22 cellular contexts compared by ENCODE assay signal in genomic region chr6:83341765-83342164, GRCh38.
"Had no signal": no experiment of that assay in that cellular context is flagged by ENCODE, and none has a peak within 500 bp of the region (broad histone marks: within the 10 kb centered on the region; RNA-seq: fewer than 3 reads in every experiment).

No MANE protein-coding gene starts in this region.

- H3K27me3 ChIP-seq: breast epithelium, gastrocnemius medialis, neutrophil, ovary, uterus had no signal

- ATAC-seq: activated naive CD8-positive, alpha-beta T cell treated with anti-CD3 and anti-CD28 coated beads, Interleukin-2, amount 50 U/mL, for 24 hours; gastrocnemius medialis; sciatic nerve; stimulated activated naive CD8-positive, alpha-beta T cell treated with anti-CD3 and anti-CD28 coated beads, Interleukin-15, Interleukin-2, amounts not matched to agents 100 U/mL and 50 U/mL, for 24 hours had no signal

- H3K27ac ChIP-seq: breast epithelium, epithelial cell of prostate, gastrocnemius medialis, left ventricle myocardium inferior, neutrophil, ovary, skin epidermis, thoracic aorta, uterus had no signal

- H3K9me3 ChIP-seq: gastrocnemius medialis, left ventricle myocardium inferior, neutrophil, ovary, thoracic aorta, uterus had no signal

- H3K4me3 ChIP-seq: breast epithelium, gastrocnemius medialis, left ventricle myocardium inferior, ovary, skin epidermis, thoracic aorta, uterus had no signal

- DNase-seq: activated CD4-positive, alpha-beta memory T cell treated with anti-CD3 and anti-CD28 coated beads for 36 hours; activated CD4-positive, alpha-beta T cell treated with anti-CD3 and anti-CD28 coated beads for 4 hours; activated naive CD8-positive, alpha-beta T cell treated with anti-CD3 and anti-CD28 coated beads, Interleukin-2, amount 50 U/mL, for 24 hours; activated T-cell treated with anti-CD3 and anti-CD28 coated beads, Interleukin-2, amount 50 U/mL, for 48 hours; central memory CD4-positive, alpha-beta T cell; dermis blood vessel endothelial cell; effector CD8-positive, alpha-beta T cell; gastrocnemius medialis; glutamatergic neuron; islet precursor cell; left ventricle myocardium inferior; ovary; stimulated activated CD4-positive, alpha-beta T cell treated with anti-CD3 and anti-CD28 coated beads, Interleukin-12 subunit alpha, Interleukin-12 subunit beta, amount 100 ng/mL, for 4 hours; stimulated activated CD4-positive, alpha-beta T cell treated with anti-CD3 and anti-CD28 coated beads, Interleukin-4, amount 100 ng/mL, for 1 hour; stimulated activated naive CD8-positive, alpha-beta T cell treated with anti-CD3 and anti-CD28 coated beads, Interleukin-15, Interleukin-2, amounts not matched to agents 100 U/mL and 50 U/mL, for 24 hours; uterus had no signal

- H3K4me1 ChIP-seq: breast epithelium, gastrocnemius medialis, left ventricle myocardium inferior, uterus had no signal

- H3K36me3 ChIP-seq: breast epithelium, neutrophil, ovary had no signal
